Comparison of ENCODE assay signal across 15 cellular contexts in the genomic region with DNA sequence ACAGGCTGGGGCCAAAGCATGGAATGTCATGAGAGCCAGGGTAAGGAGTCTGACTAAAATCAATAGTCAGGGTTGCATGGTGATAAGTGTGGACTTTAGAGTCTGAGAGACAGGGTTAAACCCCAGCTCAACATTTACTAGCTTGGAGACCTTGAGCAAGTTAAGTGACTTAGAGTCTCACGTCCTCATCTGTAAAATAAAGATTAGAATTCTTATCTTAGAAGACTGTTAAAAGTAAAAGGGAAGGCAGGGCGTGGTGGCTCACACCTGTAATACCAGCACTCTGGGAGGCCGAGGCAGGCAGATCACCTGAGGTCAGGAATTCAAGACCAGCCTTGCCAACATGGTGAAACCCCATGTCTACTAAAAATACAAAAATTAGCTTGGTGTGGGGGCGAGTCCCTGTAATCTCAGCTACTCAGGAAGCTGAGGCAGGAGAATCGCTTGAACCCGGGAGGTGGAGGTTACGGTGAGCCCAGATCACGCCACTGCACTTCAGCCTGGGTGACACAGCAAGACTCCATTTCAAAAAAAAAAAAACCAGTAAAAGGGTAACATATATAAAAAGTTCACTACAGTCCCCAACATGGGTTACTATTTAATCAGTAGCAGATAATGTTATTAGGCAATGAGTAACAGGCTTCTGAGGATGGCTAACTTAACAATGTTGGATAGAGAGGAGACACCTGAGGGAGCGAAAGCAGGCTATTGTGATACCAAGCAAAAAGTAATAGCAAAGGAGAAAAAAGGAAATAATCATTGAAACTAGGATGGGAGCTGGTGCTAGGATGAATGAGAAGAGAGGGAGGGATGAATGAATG.
"Had no signal": no experiment of that assay in that cellular context is flagged by ENCODE, and none has a peak within 500 bp of the region (broad histone marks: within the 10 kb centered on the region; RNA-seq: fewer than 3 reads in every experiment).

No MANE protein-coding gene starts in this region.

- H3K27me3 ChIP-seq: cardiac muscle cell, heart left ventricle, right atrium auricular region, thyroid gland had no signal

- ATAC-seq: activated naive CD4-positive, alpha-beta T cell treated with anti-CD3 and anti-CD28 coated beads, Interleukin-2, amount 50 U/mL, for 72 hours; heart left ventricle; left ventricle myocardium superior; stimulated activated effector memory CD8-positive, alpha-beta T cell treated with anti-CD3 and anti-CD28 coated beads, Interleukin-12 subunit alpha, Interleukin-12 subunit beta, amount 100 ng/mL, for 72 hours had no signal

- FAIRE-seq: astrocyte, frontal cortex, islet of Langerhans had no signal

- H3K9me3 ChIP-seq: heart left ventricle, right atrium auricular region, thyroid gland had no signal

- DNase-seq: activated CD4-positive, alpha-beta T cell treated with anti-CD3 and anti-CD28 coated beads, Interleukin-2, amount 50 U/mL, for 1 hour; activated effector memory CD4-positive, alpha-beta T cell treated with anti-CD3 and anti-CD28 coated beads, Interleukin-2, amount 50 U/mL, for 16 hours; activated T-cell treated with anti-CD3 and anti-CD28 coated beads, Interleukin-2, amount 50 U/mL, for 1 hour; heart left ventricle; left ventricle myocardium superior; thyroid gland had no signal

- H3K4me3 ChIP-seq: cardiac muscle cell, heart left ventricle, right atrium auricular region, smooth muscle cell, thyroid gland had no signal

- H3K4me1 ChIP-seq: heart left ventricle, parathyroid adenoma, right atrium auricular region, thyroid gland had no signal

- H3K27ac ChIP-seq: cardiac muscle cell, heart left ventricle, parathyroid adenoma, right atrium auricular region, thyroid gland had no signal
